In the genomic region with DNA sequence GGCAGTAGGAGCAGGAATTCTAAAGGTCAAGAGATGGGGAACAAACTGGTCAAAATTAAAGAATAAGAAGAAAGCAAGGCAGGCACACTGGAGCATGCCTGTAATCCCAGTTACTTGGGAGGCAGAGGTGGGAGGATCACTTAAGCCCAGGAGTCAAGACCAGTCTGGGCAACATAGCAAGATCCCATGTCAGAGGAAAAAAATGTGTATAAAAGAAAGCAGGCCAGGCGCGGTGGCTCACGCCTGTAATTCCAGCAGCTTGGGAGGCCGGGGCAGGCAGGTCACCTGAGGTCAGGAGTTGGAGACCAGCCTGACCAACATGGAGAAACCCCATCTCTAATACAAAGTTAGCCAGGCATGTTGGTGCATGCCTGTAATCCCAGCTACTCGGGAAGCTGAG, we compare ENCODE assay signal across 23 cellular contexts. TPM values are rescaled to one million over a fixed set of nuclear protein-coding genes. Genes with fewer than 3 reads are reported as not detected.
DNase-seq lines count a peak whose midpoint lies in the region; ATAC-seq, FAIRE-seq and TF ChIP-seq lines count a peak whose summit lies in the region.
"Had no signal": no experiment of that assay in that cellular context is flagged by ENCODE, and none has a peak within 500 bp of the region (broad histone marks: within the 10 kb centered on the region; RNA-seq: fewer than 3 reads in every experiment).

No MANE protein-coding gene starts in this region.

- H3K23ac ChIP-seq in trophoblast cell (ENCODE audit: low read length), result no peak overlapping the region

- H3K9ac ChIP-seq in astrocyte (ENCODE audit: low read length) (no peak overlapping the region), trophoblast cell (ENCODE audit: low read length) (no peak overlapping the region)

- H3K27me3 ChIP-seq in astrocyte (ENCODE audit: insufficient read depth, low read length) (no peaks in the 10 kb centered on the region), trophoblast cell (ENCODE audit: insufficient read depth, low read length) (no peaks in the 10 kb centered on the region)
- H3K27me3 ChIP-seq: BE2C, SJCRH30 had no signal

- no peak for ATAC-seq in activated T-cell treated with anti-CD3 and anti-CD28 coated beads, Interleukin-2, amount 50 U/mL, for 4 hours
- ATAC-seq: HCT116 had no signal

- CTCF ChIA-PET in HEK293 (lab: Yijun Ruan, JAX), result no interaction called here
- CTCF ChIA-PET in HEK293T (lab: Yijun Ruan, JAX), result no interaction called here

- H3K4me3 Mint-ChIP-seq in activated T-cell treated with anti-CD3 and anti-CD28 coated beads, Interleukin-2, amount 50 U/mL, for 24 hours, result no peak overlapping the region
- H3K4me3 Mint-ChIP-seq in activated T-cell treated with anti-CD3 and anti-CD28 coated beads, Interleukin-2, amount 50 U/mL, for 4 hours, result no peak overlapping the region
- peak overlapping the region; percentile 71 for H3K4me3 Mint-ChIP-seq in astrocyte (ENCODE audit: unreplicated experiment)
- H3K4me3 Mint-ChIP-seq: CD4-positive, alpha-beta T cell had no signal

- no peaks in the 10 kb centered on the region for H3K79me1 ChIP-seq in trophoblast cell (ENCODE audit: low read length)

- H2AFZ ChIP-seq in astrocyte (ENCODE audit: low read depth, low read length), result no peak overlapping the region
- no peak overlapping the region for H2AFZ ChIP-seq in trophoblast cell (ENCODE audit: insufficient read depth, low read length, poor library complexity)

- H3K4me1 ChIP-seq in HEK293 (ENCODE audit: control insufficient read depth, insufficient read depth, low read length) (no peaks in the 10 kb centered on the region), astrocyte (ENCODE audit: insufficient read depth, low read length) (no peaks in the 10 kb centered on the region), trophoblast cell (ENCODE audit: control insufficient read depth in 1 of 2, insufficient read depth in 2 of 2, low read length in 2 of 2) (no peaks in the 10 kb centered on the region)
- H3K4me1 ChIP-seq: BE2C, SJCRH30 had no signal

- no peak overlapping the region for H3K4me3 ChIP-seq in HEK293 (ENCODE audit: low read depth, low read length)
- H3K4me3 ChIP-seq in astrocyte (ENCODE audit: insufficient read depth, low read depth, low read length), result no peak overlapping the region
- no peak overlapping the region for H3K4me3 ChIP-seq in trophoblast cell (ENCODE audit: low read depth, low read length)
- H3K4me3 ChIP-seq: SJCRH30 had no signal

- H3K9me3 ChIP-seq in HEK293 (ENCODE audit: control insufficient read depth, insufficient read depth, low read depth, low read length) (no peaks in the 10 kb centered on the region), astrocyte (ENCODE audit: insufficient read depth, low read depth, low read length) (no peaks in the 10 kb centered on the region), trophoblast cell (ENCODE audit: insufficient read depth, low read depth, low read length) (no peaks in the 10 kb centered on the region)
- H3K9me3 ChIP-seq: BE2C, Caco-2, SJCRH30 had no signal

- H2BK5ac ChIP-seq in trophoblast cell (ENCODE audit: low read depth, low read length, poor library complexity), result no peak overlapping the region

- H3K79me2 ChIP-seq in astrocyte (ENCODE audit: insufficient read depth, low read length) (no peaks in the 10 kb centered on the region), trophoblast cell (ENCODE audit: control insufficient read depth, insufficient read depth, low read length, poor library complexity) (no peaks in the 10 kb centered on the region)

- no peak overlapping the region for H2BK120ac ChIP-seq in trophoblast cell (ENCODE audit: insufficient read depth, low read length, poor library complexity)

- no CpG with 5 or more reads among the region's 5 CpGs for WGBS in trophoblast cell (ENCODE audit: extremely low coverage, insufficient coverage, insufficient read length)

- peaks cover 0 to 7% of the 10 kb centered on the region in 2 experiments; a peak in 2 of 3 replicates for H3K36me3 ChIP-seq in HEK293 (ENCODE audit: control insufficient read depth in 2 of 2, insufficient read depth in 1 of 2, low read length in 2 of 2)
- H3K36me3 ChIP-seq in astrocyte (ENCODE audit: insufficient read depth, low read length), result no peaks in the 10 kb centered on the region
- no peaks in the 10 kb centered on the region for H3K36me3 ChIP-seq in trophoblast cell (ENCODE audit: control insufficient read depth in 1 of 2, insufficient read depth in 2 of 2, low read length in 2 of 2)
- H3K36me3 ChIP-seq: BE2C, SJCRH30 had no signal

- no peaks in the 10 kb centered on the region for H3K9me3 Mint-ChIP-seq in activated T-cell treated with anti-CD3 and anti-CD28 coated beads, Interleukin-2, amount 50 U/mL, for 24 hours
- H3K9me3 Mint-ChIP-seq in activated T-cell treated with anti-CD3 and anti-CD28 coated beads, Interleukin-2, amount 50 U/mL, for 4 hours, result no peaks in the 10 kb centered on the region
- H3K9me3 Mint-ChIP-seq in astrocyte (ENCODE audit: unreplicated experiment), result peaks cover 4% of the 10 kb centered on the region
- H3K9me3 Mint-ChIP-seq: CD4-positive, alpha-beta T cell had no signal

- H4K91ac ChIP-seq in trophoblast cell (ENCODE audit: low read depth, low read length), result no peak overlapping the region

- no peak overlapping the region for H3K4ac ChIP-seq in trophoblast cell (ENCODE audit: low read depth, low read length)

- no peak overlapping the region for H2AK5ac ChIP-seq in trophoblast cell (ENCODE audit: low read length)

- H3K27ac ChIP-seq in HEK293 (ENCODE audit: extremely low read depth, low read depth, low read length) (no peak overlapping the region), astrocyte (ENCODE audit: low read depth, low read length) (no peak overlapping the region), trophoblast cell (ENCODE audit: low read depth, low read length) (no peak overlapping the region)
- H3K27ac ChIP-seq: SJCRH30 had no signal

- peaks cover 18% of the 10 kb centered on the region for H3K36me3 Mint-ChIP-seq in activated T-cell treated with anti-CD3 and anti-CD28 coated beads, Interleukin-2, amount 50 U/mL, for 24 hours (ENCODE audit: low read depth)
- peaks cover 7% of the 10 kb centered on the region for H3K36me3 Mint-ChIP-seq in activated T-cell treated with anti-CD3 and anti-CD28 coated beads, Interleukin-2, amount 50 U/mL, for 4 hours (ENCODE audit: insufficient read depth)
- H3K36me3 Mint-ChIP-seq in astrocyte (ENCODE audit: low read depth, unreplicated experiment), result peaks cover 10% of the 10 kb centered on the region

- no peak overlapping the region for H4K12ac ChIP-seq in trophoblast cell (ENCODE audit: low read depth, low read length)

- H3K27me3 Mint-ChIP-seq in activated T-cell treated with anti-CD3 and anti-CD28 coated beads, Interleukin-2, amount 50 U/mL, for 24 hours, result no peaks in the 10 kb centered on the region
- H3K27me3 Mint-ChIP-seq in activated T-cell treated with anti-CD3 and anti-CD28 coated beads, Interleukin-2, amount 50 U/mL, for 4 hours (ENCODE audit: low read depth), result no peaks in the 10 kb centered on the region
- no peaks in the 10 kb centered on the region for H3K27me3 Mint-ChIP-seq in astrocyte (ENCODE audit: low read depth, unreplicated experiment)
- H3K27me3 Mint-ChIP-seq: CD4-positive, alpha-beta T cell had no signal

- no peak for DNase-seq in activated T-cell treated with anti-CD3 and anti-CD28 coated beads, Interleukin-2, amount 50 U/mL, for 24 hours
- DNase-seq in activated T-cell treated with anti-CD3 and anti-CD28 coated beads, Interleukin-2, amount 50 U/mL, for 4 hours, result no peak
- DNase-seq in astrocyte (ENCODE audit: low read depth), result no peak
- DNase-seq in trophoblast cell, result peak; percentile 94 to 95
- no peak for DNase-seq in UCSD-AML1 (lab: John Stamatoyannopoulos, UW; ENCODE audit: unreplicated experiment)
- no peak for DNase-seq in HEK293T (ENCODE audit: extremely low spot score)
- DNase-seq: BE2C; Caco-2; CD4-positive, alpha-beta T cell; GOT3; KG1; MV-4-11; NCI-H1694 treated with DMSO at 0.1 percent for 48 hours; NCI-H2107; NCI-H2227 treated with DMSO at 0.1 percent for 48 hours; NCI-H510A treated with DMSO at 0.1 percent for 48 hours; NCI-H774; OCI-M1; SJCRH30 had no signal

- H3K27ac Mint-ChIP-seq in activated T-cell treated with anti-CD3 and anti-CD28 coated beads, Interleukin-2, amount 50 U/mL, for 24 hours, result peak overlapping the region; percentile 0
- H3K27ac Mint-ChIP-seq in astrocyte (ENCODE audit: unreplicated experiment), result peak overlapping the region; percentile 66
- H3K27ac Mint-ChIP-seq: CD4-positive, alpha-beta T cell had no signal

- H3K14ac ChIP-seq in trophoblast cell (ENCODE audit: low read length), result no peak overlapping the region

- H4K20me1 ChIP-seq in astrocyte (ENCODE audit: insufficient read depth, low read length), result peaks cover 9% of the 10 kb centered on the region

- H3K4me1 Mint-ChIP-seq in activated T-cell treated with anti-CD3 and anti-CD28 coated beads, Interleukin-2, amount 50 U/mL, for 24 hours (ENCODE audit: low read depth), result peaks cover 7% of the 10 kb centered on the region
- peaks cover 3% of the 10 kb centered on the region for H3K4me1 Mint-ChIP-seq in activated T-cell treated with anti-CD3 and anti-CD28 coated beads, Interleukin-2, amount 50 U/mL, for 4 hours (ENCODE audit: low read depth)
- no peaks in the 10 kb centered on the region for H3K4me1 Mint-ChIP-seq in astrocyte (ENCODE audit: low read depth, unreplicated experiment)

- H3K18ac ChIP-seq in trophoblast cell (ENCODE audit: low read length), result no peak overlapping the region

- POLR2A ChIA-PET in HEK293 (lab: Yijun Ruan, JAX) (interaction anchor here (0.7 to 1.5 kb wide), 2 partner anchors 10 to 87 kb away, joined by 3 to 4 read pairs; no protein-coding TSS in a partner anchor), HEK293T (lab: Yijun Ruan, JAX) (no interaction called here)

- no peak for TF ChIP-seq CTCF in HEK293 (tag by site-specific recombination; IDR thresholded peaks at IDR 0.05)
- no peak for TF ChIP-seq CTCF in astrocyte (IDR thresholded peaks at IDR 0.05; ENCODE audit: insufficient read depth, low read depth, low read length)

- no peak for FAIRE-seq in astrocyte (lab: Jason Lieb, UNC)
- FAIRE-seq: GM12892, GM18507 had no signal

- no peak overlapping the region for H2BK12ac ChIP-seq in trophoblast cell (ENCODE audit: low read length)

- H4K8ac ChIP-seq in trophoblast cell (ENCODE audit: low read depth, low read length), result no peak overlapping the region

- H3K4me2 ChIP-seq in astrocyte (ENCODE audit: low read length) (no peak overlapping the region), trophoblast cell (ENCODE audit: low read length) (no peak overlapping the region)

TF ChIP-seq in HEK293, 187 proteins besides CTCF, POLR2A, EP300 and RAD21 (continues in another document):
- TF ChIP-seq WT1 (tag by site-specific recombination; IDR thresholded peaks at IDR 0.05), result no peak

TF ChIP-seq in HEK293T, 16 proteins besides CTCF, POLR2A, EP300 and RAD21 (continues in another document):
- TF ChIP-seq SP1 (IDR thresholded peaks at IDR 0.05), result no peak

RNA-seq across cellular contexts. Expression of gene ZNF207, which starts 43.9 kb away (rescaled TPM):
- total RNA-seq in activated T-cell treated with anti-CD3 and anti-CD28 coated beads, Interleukin-2, amount 50 U/mL, for 4 hours, result 100 to 1,000 TPM; 199 to 222 (median 212) TPM
- total RNA-seq in astrocyte, result 148 and 168 TPM in 2 replicates
- 195 and 202 TPM in 2 replicates for polyA plus RNA-seq in trophoblast cell (2013)

RNA-seq across cellular contexts. Expression of gene PSMD11, which starts 50.4 kb away (rescaled TPM):
- total RNA-seq in activated T-cell treated with anti-CD3 and anti-CD28 coated beads, Interleukin-2, amount 50 U/mL, for 4 hours, result 100 to 1,000 TPM; 247 to 270 (median 260) TPM
- 118 and 129 TPM in 2 replicates for total RNA-seq in astrocyte
- polyA plus RNA-seq in trophoblast cell (2013), result 167 and 174 TPM in 2 replicates

RNA-seq across cellular contexts. Expression of gene C17orf75, which starts 51.9 kb away (rescaled TPM):
- total RNA-seq in activated T-cell treated with anti-CD3 and anti-CD28 coated beads, Interleukin-2, amount 50 U/mL, for 4 hours, result 10 to 100 TPM; 29.1 to 34.1 (median 31.7) TPM
- total RNA-seq in astrocyte, result 15.3 and 16.2 TPM in 2 replicates
- polyA plus RNA-seq in trophoblast cell (2013), result 13.0 and 13.6 TPM in 2 replicates

Comparison
In these comparisons a context has a peak if more than half of its experiments do, and no peak if none do; other contexts are left out.
1. DNase-seq: peak in trophoblast cell (2 of 2); none in activated T-cell treated with anti-CD3 and anti-CD28 coated beads, Interleukin-2, amount 50 U/mL, for 24 hours (single experiment), activated T-cell treated with anti-CD3 and anti-CD28 coated beads, Interleukin-2, amount 50 U/mL, for 4 hours (single experiment), astrocyte (single experiment), UCSD-AML1 (single experiment) and HEK293T (single experiment).